23 cellular contexts compared by ENCODE assay signal in genomic region chr10:133461841-133462240, GRCh38. TPM values are rescaled to one million over a fixed set of nuclear protein-coding genes. Genes with fewer than 3 reads are reported as not detected.
DNase-seq lines count a peak whose midpoint lies in the region; ATAC-seq lines count a peak whose summit lies in the region.
"Had no signal": no experiment of that assay in that cellular context is flagged by ENCODE, and none has a peak within 500 bp of the region (broad histone marks: within the 10 kb centered on the region; RNA-seq: fewer than 3 reads in every experiment).

No MANE protein-coding gene starts in this region.

- H3K4me3 Mint-ChIP-seq in activated CD4-positive, alpha-beta T cell treated with anti-CD3 and anti-CD28 coated beads, Interleukin-2, amount 10 ng/mL, durations not matched to agents 7 days and 5 days = no peak overlapping the region
- H3K4me3 Mint-ChIP-seq: B cell, CD14-positive monocyte, GM23338 had no signal

- peak; percentile 2 for DNase-seq in activated CD4-positive, alpha-beta T cell treated with anti-CD3 and anti-CD28 coated beads, Interleukin-2, amount 10 ng/mL, durations not matched to agents 7 days and 5 days
- DNase-seq in activated CD4-positive, alpha-beta T cell treated with anti-CD3 and anti-CD28 coated beads, Interleukin-2, amount 50 U/mL, for 1 hour = no peak
- peak; percentile 4 for DNase-seq in D341Med (ENCODE audit: low spot score)
- peak; percentile 92 for DNase-seq in cerebellar cortex (ENCODE audit: low spot score)
- DNase-seq in mesenteric fat pad (ENCODE audit: low spot score) = peak; percentile 72
- DNase-seq in GDM1 (lab: John Stamatoyannopoulos, UW) = no peak
- DNase-seq: DMS53, HCEC 1CT, KG1, NCI-H1092 treated with DMSO at 0.1 percent for 48 hours, NCI-H1436 treated with DMSO at 0.1 percent for 48 hours, NCI-H1930, NCI-H226, NCI-H510A treated with DMSO at 0.1 percent for 48 hours, NCI-H748 treated with DMSO at 0.1 percent for 48 hours, PC-9, RPMI8226, SIG-M5 had no signal

- H3K36me3 Mint-ChIP-seq in activated CD4-positive, alpha-beta T cell treated with anti-CD3 and anti-CD28 coated beads, Interleukin-2, amount 10 ng/mL, durations not matched to agents 7 days and 5 days (ENCODE audit: low read depth) = no peaks in the 10 kb centered on the region
- H3K36me3 Mint-ChIP-seq: CD14-positive monocyte had no signal

- ATAC-seq in GM18873 (IDR thresholded peaks at IDR 0.05; ENCODE audit: low FRiP score, unreplicated experiment) (no peak), GM21529 (IDR thresholded peaks at IDR 0.05; ENCODE audit: unreplicated experiment) (no peak)
- ATAC-seq: GM23338 had no signal

- no peaks in the 10 kb centered on the region for H3K4me1 Mint-ChIP-seq in activated CD4-positive, alpha-beta T cell treated with anti-CD3 and anti-CD28 coated beads, Interleukin-2, amount 10 ng/mL, durations not matched to agents 7 days and 5 days
- H3K4me1 Mint-ChIP-seq: B cell, CD14-positive monocyte, GM23338 had no signal

- H3K27me3 Mint-ChIP-seq in activated CD4-positive, alpha-beta T cell treated with anti-CD3 and anti-CD28 coated beads, Interleukin-2, amount 10 ng/mL, durations not matched to agents 7 days and 5 days = peaks cover 6% of the 10 kb centered on the region
- H3K27me3 Mint-ChIP-seq: B cell had no signal

- CTCF ChIA-PET in activated CD4-positive, alpha-beta T cell treated with anti-CD3 and anti-CD28 coated beads, Interleukin-2, amount 10 ng/mL, durations not matched to agents 7 days and 5 days (lab: Charles Lee) = interaction anchor here (0.9 kb wide), 1 partner anchor 25 kb away, joined by 3 read pairs; no protein-coding TSS in a partner anchor

- no peaks in the 10 kb centered on the region for H3K9me3 Mint-ChIP-seq in activated CD4-positive, alpha-beta T cell treated with anti-CD3 and anti-CD28 coated beads, Interleukin-2, amount 10 ng/mL, durations not matched to agents 7 days and 5 days

- H3K27ac Mint-ChIP-seq in activated CD4-positive, alpha-beta T cell treated with anti-CD3 and anti-CD28 coated beads, Interleukin-2, amount 10 ng/mL, durations not matched to agents 7 days and 5 days = no peak overlapping the region
- H3K27ac Mint-ChIP-seq: B cell, CD14-positive monocyte, GM23338 had no signal

- POLR2A ChIA-PET in activated CD4-positive, alpha-beta T cell treated with anti-CD3 and anti-CD28 coated beads, Interleukin-2, amount 10 ng/mL, durations not matched to agents 7 days and 5 days (lab: Charles Lee) = no interaction called here

RNA-seq across cellular contexts. Expression of gene SCART1, which starts 8.1 kb away (rescaled TPM):
- total RNA-seq in activated CD4-positive, alpha-beta T cell treated with anti-CD3 and anti-CD28 coated beads, Interleukin-2, amount 10 ng/mL, durations not matched to agents 7 days and 5 days = 1 to 10 TPM; 3.7 to 4.5 TPM
- total RNA-seq in mesenteric fat pad = 3.3 TPM

RNA-seq across cellular contexts. Expression of gene SPRN, which starts 37.4 kb away (rescaled TPM):
- not detected for total RNA-seq in activated CD4-positive, alpha-beta T cell treated with anti-CD3 and anti-CD28 coated beads, Interleukin-2, amount 10 ng/mL, durations not matched to agents 7 days and 5 days
- total RNA-seq in mesenteric fat pad = not detected
- total RNA-seq: B cell, PC-9 had no signal

Comparison
In these comparisons a context has a peak if more than half of its experiments do, and no peak if none do; other contexts are left out.
1. DNase-seq: peak in activated CD4-positive, alpha-beta T cell treated with anti-CD3 and anti-CD28 coated beads, Interleukin-2, amount 10 ng/mL, durations not matched to agents 7 days and 5 days (single experiment), D341Med (single experiment), cerebellar cortex (single experiment) and mesenteric fat pad (single experiment); none in activated CD4-positive, alpha-beta T cell treated with anti-CD3 and anti-CD28 coated beads, Interleukin-2, amount 50 U/mL, for 1 hour (single experiment) and GDM1 (single experiment).